ENCODE assay signal across 8 cellular contexts in genomic region chr11:68009391-68010000, GRCh38. TPM values are rescaled to one million over a fixed set of nuclear protein-coding genes. Genes with fewer than 3 reads are reported as not detected.
DNase-seq lines count a peak whose midpoint lies in the region; ATAC-seq and TF ChIP-seq lines count a peak whose summit lies in the region.

No MANE protein-coding gene starts in this region.

- peaks cover 37% of the 10 kb centered on the region for H3K27me3 Mint-ChIP-seq in nephron (ENCODE audit: low read depth)
- no peaks in the 10 kb centered on the region for H3K27me3 Mint-ChIP-seq in activated T-cell treated with anti-CD3 and anti-CD28 coated beads, Interleukin-2, amount 50 U/mL, for 72 hours (ENCODE audit: low read depth)

- H3K27ac Mint-ChIP-seq in nephron = peak overlapping the region; percentile 25 to 91 (median 63)
- H3K27ac Mint-ChIP-seq in activated T-cell treated with anti-CD3 and anti-CD28 coated beads, Interleukin-2, amount 50 U/mL, for 72 hours = no peak overlapping the region

- no peaks in the 10 kb centered on the region for H3K9me3 Mint-ChIP-seq in nephron
- H3K9me3 Mint-ChIP-seq in activated T-cell treated with anti-CD3 and anti-CD28 coated beads, Interleukin-2, amount 50 U/mL, for 72 hours = no peaks in the 10 kb centered on the region

- TF ChIP-seq POLR2A in NB4 (IDR thresholded peaks at IDR 0.05; ENCODE audit: extremely low read depth, insufficient read length) = no peak

- H3K36me3 Mint-ChIP-seq in nephron (ENCODE audit: low read depth) = no peaks in the 10 kb centered on the region
- no peaks in the 10 kb centered on the region for H3K36me3 Mint-ChIP-seq in activated T-cell treated with anti-CD3 and anti-CD28 coated beads, Interleukin-2, amount 50 U/mL, for 72 hours (ENCODE audit: insufficient read depth in 2 of 2)

- H3K4me3 ChIP-seq in NB4 (ENCODE audit: low read depth, low read length) = peak overlapping the region; percentile 43
- H3K4me3 ChIP-seq in cardiac fibroblast (replicated peaks in 1 of 2; ENCODE audit: low read depth in 2 of 2, low read length in 2 of 2) = peak overlapping the region in 1 of 2 donors; percentile 58

- H3K4me3 Mint-ChIP-seq in nephron = peak overlapping the region in 2 of 3 experiments; percentile 44 to 51
- H3K4me3 Mint-ChIP-seq in activated T-cell treated with anti-CD3 and anti-CD28 coated beads, Interleukin-2, amount 50 U/mL, for 72 hours = no peak overlapping the region

- TF ChIP-seq CTCF in NB4 (IDR thresholded peaks at IDR 0.05; ENCODE audit: low read depth, low read length) = peak; percentile 40
- TF ChIP-seq CTCF in cardiac fibroblast (IDR thresholded peaks at IDR 0.05; ENCODE audit: low read depth, low read length) = peak; percentile 34
- no peak for TF ChIP-seq CTCF in nephron (IDR thresholded peaks at IDR 0.05; ENCODE audit: unreplicated experiment in 3 of 3)

- ATAC-seq in HG03139 (IDR thresholded peaks at IDR 0.05; ENCODE audit: unreplicated experiment) = no peak
- ATAC-seq in GM19452 (IDR thresholded peaks at IDR 0.05; ENCODE audit: unreplicated experiment) = no peak
- ATAC-seq in activated T-cell treated with anti-CD3 and anti-CD28 coated beads, Interleukin-2, amount 50 U/mL, for 72 hours (replicated peaks in 1 of 2) = no peak

- peak; percentile 16 for DNase-seq in DMS53 treated with DMSO at 0.1 percent for 48 hours (lab: John Stamatoyannopoulos, UW; ENCODE audit: unreplicated experiment)
- peak; percentile 84 for DNase-seq in NB4 (ENCODE audit: low read depth)
- DNase-seq in cardiac fibroblast (ENCODE audit: low read depth in 2 of 2) = peak; percentile 58 to 70
- no peak for DNase-seq in Ammon's horn (ENCODE audit: low spot score)
- no peak for DNase-seq in activated T-cell treated with anti-CD3 and anti-CD28 coated beads, Interleukin-2, amount 50 U/mL, for 72 hours

- H3K4me1 Mint-ChIP-seq in nephron = peaks cover 23% of the 10 kb centered on the region
- peaks cover 6% of the 10 kb centered on the region for H3K4me1 Mint-ChIP-seq in activated T-cell treated with anti-CD3 and anti-CD28 coated beads, Interleukin-2, amount 50 U/mL, for 72 hours (ENCODE audit: low read depth)

RNA-seq across cellular contexts. Expression of gene ALDH3B1, which starts 0.6 kb away (rescaled TPM):
- total RNA-seq in activated T-cell treated with anti-CD3 and anti-CD28 coated beads, Interleukin-2, amount 50 U/mL, for 72 hours = under 1 TPM; 0.10 to 0.16 TPM

RNA-seq across cellular contexts. Expression of gene UNC93B1, which starts 5.6 kb away (rescaled TPM):
- total RNA-seq in activated T-cell treated with anti-CD3 and anti-CD28 coated beads, Interleukin-2, amount 50 U/mL, for 72 hours = 10 to 100 TPM in 1 of 2 donors, 1 to 10 TPM in 1; 8.0 to 16.7 TPM

RNA-seq across cellular contexts. Expression of gene NDUFS8, which starts 21.0 kb away (rescaled TPM):
- 100 to 1,000 TPM; 128 to 129 TPM for total RNA-seq in activated T-cell treated with anti-CD3 and anti-CD28 coated beads, Interleukin-2, amount 50 U/mL, for 72 hours

RNA-seq across cellular contexts. Expression of gene TCIRG1, which starts 29.3 kb away (rescaled TPM):
- 100 to 1,000 TPM; 141 to 146 TPM for total RNA-seq in activated T-cell treated with anti-CD3 and anti-CD28 coated beads, Interleukin-2, amount 50 U/mL, for 72 hours

Comparison
In these comparisons a context has a peak if more than half of its experiments do, and no peak if none do; other contexts are left out.
1. DNase-seq: peak in DMS53 treated with DMSO at 0.1 percent for 48 hours (single experiment), NB4 (single experiment) and cardiac fibroblast (2 of 2); none in Ammon's horn (single experiment) and activated T-cell treated with anti-CD3 and anti-CD28 coated beads, Interleukin-2, amount 50 U/mL, for 72 hours (0 of 2).
2. CTCF ChIP-seq: peak in NB4 (single experiment) and cardiac fibroblast (single experiment); none in nephron (0 of 3).
3. H3K4me3 Mint-ChIP-seq: peak in nephron (2 of 3); none in activated T-cell treated with anti-CD3 and anti-CD28 coated beads, Interleukin-2, amount 50 U/mL, for 72 hours (0 of 2).